8 cellular contexts compared by ENCODE assay signal in the genomic region with DNA sequence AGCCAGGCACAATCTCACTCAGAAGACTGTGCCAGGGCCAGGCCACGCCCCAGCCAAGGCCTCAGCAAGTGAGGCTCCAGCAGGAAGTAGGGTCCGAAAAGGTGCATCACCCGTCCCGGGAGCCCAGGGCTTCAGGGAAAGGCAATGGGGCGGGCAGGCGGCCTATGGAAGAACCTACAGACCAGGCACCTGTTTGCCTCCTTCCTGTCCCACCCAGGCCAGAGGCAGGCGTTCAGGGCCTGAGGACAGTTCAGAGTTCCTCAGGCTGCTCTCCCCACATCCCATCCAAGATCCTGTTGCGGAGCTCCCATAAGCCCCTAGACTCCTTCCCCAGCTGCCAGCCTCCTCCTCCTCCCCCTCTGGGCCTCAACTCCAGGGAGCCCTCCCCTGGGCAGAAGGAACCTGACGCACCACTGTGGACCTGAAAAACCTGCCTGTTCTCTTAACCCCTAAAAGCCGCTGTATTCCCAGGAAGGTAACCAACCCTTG. TPM values are rescaled to one million over a fixed set of nuclear protein-coding genes. Genes with fewer than 3 reads are reported as not detected.
DNase-seq lines count a peak whose midpoint lies in the region; ATAC-seq and TF ChIP-seq lines count a peak whose summit lies in the region.

No MANE protein-coding gene starts in this region.

- no peaks in the 10 kb centered on the region for H3F3A ChIP-seq in SK-N-SH (replicated peaks; ENCODE audit: insufficient read depth)

- no peak for TF ChIP-seq CTCF in SK-N-SH (IDR thresholded peaks at IDR 0.05)
- no peak for TF ChIP-seq CTCF in sigmoid colon (IDR thresholded peaks at IDR 0.05)

- peak overlapping the region; percentile 98 for H3K4me2 ChIP-seq in SK-N-SH

- peaks cover 0 to under 1% of the 10 kb centered on the region in 2 experiments for H3K36me3 ChIP-seq in SK-N-SH (replicated peaks in 1 of 2; ENCODE audit: control insufficient read depth in 1 of 2, insufficient read depth in 2 of 2, low read length in 1 of 2)
- no peaks in the 10 kb centered on the region for H3K36me3 ChIP-seq in MG63
- H3K36me3 ChIP-seq in endocrine pancreas (ENCODE audit: control insufficient read depth, insufficient read depth, low read length): no peaks in the 10 kb centered on the region
- H3K36me3 ChIP-seq in sigmoid colon: peaks cover 0 to 1% (median 0%) of the 10 kb centered on the region in 4 donors

- DNase-seq in SK-N-SH (no peak), MG63 (peak; percentile 46), sigmoid colon (peak; percentile 64), caudate nucleus (lab: John Stamatoyannopoulos, UW) (no peak), NCI-H345 treated with DMSO at 0.1 percent for 48 hours (lab: John Stamatoyannopoulos, UW; ENCODE audit: unreplicated experiment) (no peak)
- no peak for DNase-seq in stimulated activated CD4-positive, alpha-beta T cell treated with anti-CD3 and anti-CD28 coated beads, Interleukin-15, amount 100 ng/mL, for 24 hours

- no peak overlapping the region for H2AFZ ChIP-seq in SK-N-SH (ENCODE audit: low read depth)

- H3K9me2 ChIP-seq in SK-N-SH: no peaks in the 10 kb centered on the region

- no peak for ATAC-seq in SK-N-SH treated with all-trans-retinoic acid at 6 μM for 48 hours

- POLR2A ChIA-PET in SK-N-SH (lab: Yijun Ruan, JAX): no interaction called here

- peaks cover 73% of the 10 kb centered on the region for H3K79me2 ChIP-seq in SK-N-SH (ENCODE audit: insufficient read depth)

- H3K4me3 ChIP-seq in SK-N-SH (ENCODE audit: low read depth in 2 of 2, low read length in 1 of 2) (no peak overlapping the region), MG63 (peak overlapping the region; percentile 65), endocrine pancreas (ENCODE audit: control insufficient read depth, insufficient read depth, low read length) (no peak overlapping the region), sigmoid colon (peak overlapping the region in 2 of 4 donors; percentile 4 to 98)

- intact Hi-C loops in sigmoid colon (cut with DNase I): loop anchor here (5.0 kb wide), 1 partner anchor 287 kb away; no protein-coding TSS in a partner anchor

- H3K27ac ChIP-seq in SK-N-SH (ENCODE audit: low read depth in 2 of 2, low read length in 1 of 2) (no peak overlapping the region; a peak in 1 of 4 replicates), sigmoid colon (peak overlapping the region; percentile 81 to 92 (median 85)), caudate nucleus (ENCODE audit: low read depth, low read length) (no peak overlapping the region)

- no peak for TF ChIP-seq POLR2A in sigmoid colon (IDR thresholded peaks at IDR 0.05)

- H3K9ac ChIP-seq in SK-N-SH (no peak overlapping the region), endocrine pancreas (ENCODE audit: control insufficient read depth, insufficient read depth, low read length) (peak overlapping the region; percentile 56)

- 91% methylated on average over 7 of the region's 10 CpGs for WGBS in SK-N-SH (ENCODE audit: low lambda C conversion rate)
- 16 to 55% methylated on average over 10 of the region's 10 CpGs for WGBS in sigmoid colon, 2 donors

- TF ChIP-seq RAD21 in SK-N-SH (IDR thresholded peaks at IDR 0.05; ENCODE audit: low read length): no peak

- H4K20me1 ChIP-seq in SK-N-SH (ENCODE audit: insufficient read depth): peaks cover 66% of the 10 kb centered on the region

- H3K4me1 ChIP-seq in SK-N-SH (ENCODE audit: control insufficient read depth in 1 of 2, insufficient read depth in 2 of 2, low read depth in 1 of 2, low read length in 1 of 2) (peaks cover 9 to 44% of the 10 kb centered on the region in 2 experiments; a peak in 1 of 4 replicates), endocrine pancreas (ENCODE audit: control insufficient read depth, insufficient read depth, low read length) (no peaks in the 10 kb centered on the region), sigmoid colon (peaks cover 0 to 75% (median 59%) of the 10 kb centered on the region in 4 donors)

- CTCF ChIA-PET in SK-N-SH (lab: Yijun Ruan, JAX): no interaction called here

- H3K9me3 ChIP-seq in SK-N-SH (no peaks in the 10 kb centered on the region), MG63 (no peaks in the 10 kb centered on the region), endocrine pancreas (ENCODE audit: control insufficient read depth, low read length) (no peaks in the 10 kb centered on the region), sigmoid colon (no peaks in the 10 kb centered on the region)

- no peak for TF ChIP-seq EP300 in SK-N-SH (IDR thresholded peaks at IDR 0.05; ENCODE audit: borderline replicate concordance in 1 of 2, low read depth in 1 of 2, low read length in 1 of 2)
- no peak for TF ChIP-seq EP300 in sigmoid colon (IDR thresholded peaks at IDR 0.05)

- H3K27me3 ChIP-seq in SK-N-SH (ENCODE audit: insufficient read depth): no peaks in the 10 kb centered on the region
- H3K27me3 ChIP-seq in MG63: no peaks in the 10 kb centered on the region
- no peaks in the 10 kb centered on the region for H3K27me3 ChIP-seq in endocrine pancreas (ENCODE audit: control insufficient read depth, insufficient read depth, low read length)
- no peaks in the 10 kb centered on the region for H3K27me3 ChIP-seq in sigmoid colon

TF ChIP-seq in SK-N-SH, 30 proteins besides CTCF, POLR2A, EP300 and RAD21:
- TF ChIP-seq TCF12 (IDR thresholded peaks at IDR 0.05) (no peak), FOXM1 (IDR thresholded peaks at IDR 0.05; ENCODE audit: low read depth) (no peak), ELF1 (IDR thresholded peaks at IDR 0.05) (no peak), NFIC (IDR thresholded peaks at IDR 0.05; ENCODE audit: borderline replicate concordance) (no peak), RCOR1 (IDR thresholded peaks at IDR 0.05; ENCODE audit: low read length) (no peak), POLR2AphosphoS5 (IDR thresholded peaks at IDR 0.05; ENCODE audit: low read depth, low read length) (no peak)
TF ChIP-seq in SK-N-SH: peak in this region for 0.

TF ChIP-seq in SK-N-SH treated with all-trans-retinoic acid at 6 μM for 48 hours, 23 proteins besides CTCF, POLR2A, EP300 and RAD21:
- TF ChIP-seq, protein P1, sequence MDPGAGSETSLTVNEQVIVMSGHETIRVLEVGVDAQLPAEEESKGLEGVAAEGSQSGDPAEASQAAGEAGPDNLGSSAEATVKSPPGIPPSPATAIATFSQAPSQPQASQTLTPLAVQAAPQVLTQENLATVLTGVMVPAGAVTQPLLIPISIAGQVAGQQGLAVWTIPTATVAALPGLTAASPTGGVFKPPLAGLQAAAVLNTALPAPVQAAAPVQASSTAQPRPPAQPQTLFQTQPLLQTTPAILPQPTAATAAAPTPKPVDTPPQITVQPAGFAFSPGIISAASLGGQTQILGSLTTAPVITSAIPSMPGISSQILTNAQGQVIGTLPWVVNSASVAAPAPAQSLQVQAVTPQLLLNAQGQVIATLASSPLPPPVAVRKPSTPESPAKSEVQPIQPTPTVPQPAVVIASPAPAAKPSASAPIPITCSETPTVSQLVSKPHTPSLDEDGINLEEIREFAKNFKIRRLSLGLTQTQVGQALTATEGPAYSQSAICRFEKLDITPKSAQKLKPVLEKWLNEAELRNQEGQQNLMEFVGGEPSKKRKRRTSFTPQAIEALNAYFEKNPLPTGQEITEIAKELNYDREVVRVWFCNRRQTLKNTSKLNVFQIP (CRISPR knock-in tag; IDR thresholded peaks at IDR 0.05; ENCODE audit: borderline replicate concordance, low read depth): no peak
- TF ChIP-seq SNAI2 (CRISPR knock-in tag; IDR thresholded peaks at IDR 0.05) (no peak), OSR1 (CRISPR knock-in tag; IDR thresholded peaks at IDR 0.05) (no peak), BACH2 (CRISPR knock-in tag; IDR thresholded peaks at IDR 0.05; ENCODE audit: borderline replicate concordance) (no peak), PPARA (CRISPR knock-in tag; IDR thresholded peaks at IDR 0.05; ENCODE audit: borderline replicate concordance) (no peak), ESRRG (CRISPR knock-in tag; IDR thresholded peaks at IDR 0.05) (no peak), ARNTL (CRISPR knock-in tag; IDR thresholded peaks at IDR 0.05; ENCODE audit: borderline replicate concordance, low read depth) (no peak), ZC3H10 (CRISPR knock-in tag; IDR thresholded peaks at IDR 0.05) (no peak), ZFP30 (CRISPR knock-in tag; IDR thresholded peaks at IDR 0.05) (no peak)
- TF ChIP-seq, protein P2, sequence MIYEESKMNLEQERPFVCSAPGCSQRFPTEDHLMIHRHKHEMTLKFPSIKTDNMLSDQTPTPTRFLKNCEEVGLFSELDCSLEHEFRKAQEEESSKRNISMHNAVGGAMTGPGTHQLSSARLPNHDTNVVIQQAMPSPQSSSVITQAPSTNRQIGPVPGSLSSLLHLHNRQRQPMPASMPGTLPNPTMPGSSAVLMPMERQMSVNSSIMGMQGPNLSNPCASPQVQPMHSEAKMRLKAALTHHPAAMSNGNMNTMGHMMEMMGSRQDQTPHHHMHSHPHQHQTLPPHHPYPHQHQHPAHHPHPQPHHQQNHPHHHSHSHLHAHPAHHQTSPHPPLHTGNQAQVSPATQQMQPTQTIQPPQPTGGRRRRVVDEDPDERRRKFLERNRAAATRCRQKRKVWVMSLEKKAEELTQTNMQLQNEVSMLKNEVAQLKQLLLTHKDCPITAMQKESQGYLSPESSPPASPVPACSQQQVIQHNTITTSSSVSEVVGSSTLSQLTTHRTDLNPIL (CRISPR knock-in tag; IDR thresholded peaks at IDR 0.05; ENCODE audit: low read depth): no peak

RNA-seq across cellular contexts. Expression of a gene that starts 2.3 kb away (rescaled TPM):
- 25.1 and 32.2 TPM in 2 replicates for polyA plus RNA-seq in SK-N-SH (2012; rRNA removed)
- 6.6 and 12.0 TPM in 2 replicates for polyA plus RNA-seq in SK-N-SH (2012; cell fraction: cytosol; rRNA removed)
- polyA plus RNA-seq in SK-N-SH (2012; cell fraction: nucleus; rRNA removed): 144 and 174 TPM in 2 replicates
- 44.7 and 63.8 TPM in 2 replicates for total RNA-seq in MG63 (2014; rRNA removed; shearing (Covaris generic); ENCODE audit: low replicate concordance)
- total RNA-seq in sigmoid colon: 10 to 100 TPM; 26.3 to 70.9 (median 39.3) TPM
- 100 to 1,000 TPM in 1 of 3 donors, 10 to 100 TPM in 2; 20.4 to 119 (median 27.0) TPM for polyA plus RNA-seq in sigmoid colon

RNA-seq across cellular contexts. Expression of a gene that starts 40.2 kb away (rescaled TPM):
- polyA plus RNA-seq in SK-N-SH (2012; rRNA removed): 0.07 and 0.13 TPM in 2 replicates
- polyA plus RNA-seq in SK-N-SH (2012; cell fraction: cytosol; rRNA removed): 0.13 and 0.22 TPM in 2 replicates
- 0.30 and 0.35 TPM in 2 replicates for polyA plus RNA-seq in SK-N-SH (2012; cell fraction: nucleus; rRNA removed)
- total RNA-seq in MG63 (2014; rRNA removed; shearing (Covaris generic); ENCODE audit: low replicate concordance): not detected in 2 replicates
- total RNA-seq in sigmoid colon: under 1 TPM in 1 of 4 donors, not detected in 3; 0.14 TPM
- under 1 TPM; under 0.01 to 0.77 (median 0.23) TPM for polyA plus RNA-seq in sigmoid colon

Comparison
In these comparisons a context has a peak if more than half of its experiments do, and no peak if none do; other contexts are left out.
1. DNase-seq: peak in MG63 (single experiment) and sigmoid colon (single experiment); none in SK-N-SH (single experiment), caudate nucleus (0 of 61), stimulated activated CD4-positive, alpha-beta T cell treated with anti-CD3 and anti-CD28 coated beads, Interleukin-15, amount 100 ng/mL, for 24 hours (single experiment) and NCI-H345 treated with DMSO at 0.1 percent for 48 hours (single experiment).
2. H3K27ac ChIP-seq: peak in sigmoid colon (4 of 4); none in SK-N-SH (0 of 2) and caudate nucleus (single experiment).